Comparison of ENCODE assay signal across 28 cellular contexts in genomic region chr7:114243646-114244045, GRCh38.
"Had no signal": no experiment of that assay in that cellular context is flagged by ENCODE, and none has a peak within 500 bp of the region (broad histone marks: within the 10 kb centered on the region; RNA-seq: fewer than 3 reads in every experiment).

No MANE protein-coding gene starts in this region.

- H3K27me3 ChIP-seq: adrenal gland, ascending aorta, esophagus squamous epithelium, gastrocnemius medialis, sigmoid colon, testis, vagina had no signal

- H3K9me3 Mint-ChIP-seq: activated T-cell treated with anti-CD3 and anti-CD28 coated beads, Interleukin-2, amount 50 U/mL, for 24 hours; endodermal cell; type B pancreatic cell had no signal

- ATAC-seq: activated T-helper 17 cell treated with anti-CD3 and anti-CD28 coated beads, Interleukin-2, amount 50 U/mL, for 72 hours; natural killer cell had no signal

- H3K27me3 Mint-ChIP-seq: activated naive CD8-positive, alpha-beta T cell; activated T-cell treated with anti-CD3 and anti-CD28 coated beads, Interleukin-2, amount 50 U/mL, for 24 hours; type B pancreatic cell had no signal

- DNase-seq: activated CD4-positive, alpha-beta T cell treated with anti-CD3 and anti-CD28 coated beads for 1 hour; activated CD4-positive, alpha-beta T cell treated with anti-CD3 and anti-CD28 coated beads, Interleukin-2, amount 50 U/mL, for 1 hour; activated CD8-positive, alpha-beta memory T cell treated with anti-CD3 and anti-CD28 coated beads for 24 hours; activated CD8-positive, alpha-beta memory T cell treated with anti-CD3 and anti-CD28 coated beads, Interleukin-2, amount 50 U/mL, for 4 hours; activated naive CD4-positive, alpha-beta T cell; activated T-cell treated with anti-CD3 and anti-CD28 coated beads, Interleukin-2, amount 50 U/mL, for 24 hours; adrenal gland; cortex of kidney; endodermal cell; esophagus squamous epithelium; gastrocnemius medialis; head of caudate nucleus; left ventricle myocardium superior; natural killer cell; sigmoid colon; stimulated activated CD4-positive, alpha-beta T cell treated with anti-CD3 and anti-CD28 coated beads, Interleukin-15, amount 100 ng/mL, for 24 hours; stimulated activated CD4-positive, alpha-beta T cell treated with anti-CD3 and anti-CD28 coated beads, Interleukin-2, amount 100 ng/mL, for 48 hours; stimulated activated naive CD4-positive, alpha-beta T cell; T-helper 9 cell; testis had no signal

- H3K27ac ChIP-seq: adrenal gland, esophagus squamous epithelium, parathyroid adenoma, sigmoid colon, testis, vagina had no signal

- H3K36me3 Mint-ChIP-seq: activated naive CD8-positive, alpha-beta T cell; mesothelial cell of epicardium; natural killer cell; type B pancreatic cell had no signal

- H3K4me1 Mint-ChIP-seq: activated T-helper 17 cell treated with anti-CD3 and anti-CD28 coated beads, Interleukin-2, amount 50 U/mL, for 72 hours; mesothelial cell of epicardium; natural killer cell had no signal

- H3K4me3 ChIP-seq: adrenal gland, ascending aorta, esophagus squamous epithelium, gastrocnemius medialis, sigmoid colon, smooth muscle cell, testis, vagina had no signal

- H3K27ac Mint-ChIP-seq: activated naive CD8-positive, alpha-beta T cell; activated T-cell treated with anti-CD3 and anti-CD28 coated beads, Interleukin-2, amount 50 U/mL, for 24 hours; activated T-helper 17 cell treated with anti-CD3 and anti-CD28 coated beads, Interleukin-2, amount 50 U/mL, for 72 hours; mesothelial cell of epicardium; natural killer cell; type B pancreatic cell had no signal

- H3K4me3 Mint-ChIP-seq: activated naive CD8-positive, alpha-beta T cell; activated T-cell treated with anti-CD3 and anti-CD28 coated beads, Interleukin-2, amount 50 U/mL, for 24 hours; activated T-helper 17 cell treated with anti-CD3 and anti-CD28 coated beads, Interleukin-2, amount 50 U/mL, for 72 hours; endodermal cell; mesothelial cell of epicardium; natural killer cell; type B pancreatic cell had no signal

- H3K9me3 ChIP-seq: adrenal gland, ascending aorta, esophagus squamous epithelium, gastrocnemius medialis, sigmoid colon, testis, vagina had no signal
